Comparison of ENCODE assay signal across 23 cellular contexts in genomic region chr10:28315140-28315539, GRCh38.
"Had no signal": no experiment of that assay in that cellular context is flagged by ENCODE, and none has a peak within 500 bp of the region (broad histone marks: within the 10 kb centered on the region; RNA-seq: fewer than 3 reads in every experiment).

No MANE protein-coding gene starts in this region.

- H3K4me1 Mint-ChIP-seq: brain had no signal

- DNase-seq: activated B cell treated with CpG ODN at 0.5 μM for 24 hours; activated CD4-positive, alpha-beta T cell treated with anti-CD3 and anti-CD28 coated beads for 48 hours; activated CD4-positive, alpha-beta T cell treated with anti-CD3 and anti-CD28 coated beads, Interleukin-2, amount 50 U/mL, for 1 hour; activated CD4-positive, alpha-beta T cell treated with anti-CD3 and anti-CD28 coated beads, Interleukin-2, amount 50 U/mL, for 48 hours; activated CD8-positive, alpha-beta memory T cell treated with anti-CD3 and anti-CD28 coated beads for 24 hours; activated CD8-positive, alpha-beta T cell treated with anti-CD3 and anti-CD28 coated beads for 36 hours; activated effector memory CD4-positive, alpha-beta T cell treated with Interleukin-2 at 50 U/mL for 16 hours; activated gamma-delta T cell treated with Interleukin-2 at 50 U/mL for 16 hours; activated naive CD4-positive, alpha-beta T cell treated with anti-CD3 and anti-CD28 coated beads, Interleukin-2, amount 50 U/mL, for 16 hours; activated naive CD4-positive, alpha-beta T cell treated with Interleukin-2 at 50 U/mL for 16 hours; activated naive CD8-positive, alpha-beta T cell treated with anti-CD3 and anti-CD28 coated beads for 36 hours; activated T-cell treated with anti-CD3 and anti-CD28 coated beads, Interleukin-2, amount 50 U/mL, for 4 hours; effector CD8-positive, alpha-beta T cell; esophagus squamous epithelium; foreskin melanocyte; T1000; WERI-Rb-1 had no signal

- H3K4me3 ChIP-seq: ascending aorta, esophagus squamous epithelium, gastroesophageal sphincter had no signal

- H3K36me3 ChIP-seq: ascending aorta, esophagus squamous epithelium, gastroesophageal sphincter, WERI-Rb-1 had no signal

- H3K27me3 ChIP-seq: ascending aorta, esophagus squamous epithelium, gastroesophageal sphincter had no signal

- H3K27me3 Mint-ChIP-seq: activated CD8-positive, alpha-beta T cell treated with anti-CD3 and anti-CD28 coated beads for 36 hours; activated naive CD8-positive, alpha-beta T cell treated with anti-CD3 and anti-CD28 coated beads for 36 hours; activated T-helper 17 cell treated with anti-CD3 and anti-CD28 coated beads, Interleukin-2, amount 50 U/mL, for 72 hours had no signal

- H3K27ac ChIP-seq: ascending aorta, epithelial cell of prostate, esophagus squamous epithelium, gastroesophageal sphincter, WERI-Rb-1 had no signal

- H3K4me3 Mint-ChIP-seq: activated B cell treated with CpG ODN at 0.5 μM for 24 hours; activated CD8-positive, alpha-beta T cell treated with anti-CD3 and anti-CD28 coated beads for 36 hours; activated naive CD8-positive, alpha-beta T cell treated with anti-CD3 and anti-CD28 coated beads for 36 hours; activated T-cell treated with anti-CD3 and anti-CD28 coated beads, Interleukin-2, amount 50 U/mL, for 4 hours; activated T-helper 17 cell treated with anti-CD3 and anti-CD28 coated beads, Interleukin-2, amount 50 U/mL, for 72 hours; brain had no signal

- H3K4me1 ChIP-seq: ascending aorta, esophagus squamous epithelium had no signal

- H3K27ac Mint-ChIP-seq: activated B cell treated with CpG ODN at 0.5 μM for 24 hours; activated CD8-positive, alpha-beta T cell treated with anti-CD3 and anti-CD28 coated beads for 36 hours; activated naive CD8-positive, alpha-beta T cell treated with anti-CD3 and anti-CD28 coated beads for 36 hours; activated T-helper 17 cell treated with anti-CD3 and anti-CD28 coated beads, Interleukin-2, amount 50 U/mL, for 72 hours; brain had no signal

- ATAC-seq: activated CD4-positive, CD25-positive, alpha-beta regulatory T cell treated with anti-CD3 and anti-CD28 coated beads, Interleukin-2, amount 50 U/mL, for 24 hours; activated CD8-positive, alpha-beta T cell treated with anti-CD3 and anti-CD28 coated beads for 36 hours; activated T-cell treated with anti-CD3 and anti-CD28 coated beads, Interleukin-2, amount 50 U/mL, for 4 hours; activated T-helper 17 cell treated with anti-CD3 and anti-CD28 coated beads, Interleukin-2, amount 50 U/mL, for 72 hours; gastroesophageal sphincter had no signal

- H3K9me3 ChIP-seq: ascending aorta, esophagus squamous epithelium, gastroesophageal sphincter had no signal

- H3K36me3 Mint-ChIP-seq: brain had no signal
